Comparison of ENCODE assay signal across 9 cellular contexts in the genomic region with DNA sequence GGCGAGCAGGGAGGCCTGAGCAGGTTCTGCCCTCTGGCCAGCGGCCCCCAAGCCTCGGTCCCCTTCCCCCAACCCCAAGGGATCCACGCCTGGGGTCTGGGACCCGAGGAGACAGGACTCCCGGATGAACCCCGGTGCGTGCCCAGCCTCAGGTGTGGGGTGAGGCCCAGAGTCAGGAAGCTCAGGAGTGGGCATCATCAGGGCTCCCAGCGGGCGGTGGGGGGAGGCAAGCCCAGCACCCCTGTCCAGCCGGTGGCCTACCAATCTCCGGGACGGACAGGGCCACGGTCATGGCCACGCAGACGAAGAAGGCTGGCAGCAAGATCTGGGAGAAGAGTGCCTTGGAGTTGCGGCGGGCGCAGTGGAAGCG. TPM values are rescaled to one million over a fixed set of nuclear protein-coding genes. Genes with fewer than 3 reads are reported as not detected.
"Had no signal": no experiment of that assay in that cellular context is flagged by ENCODE, and none has a peak within 500 bp of the region (broad histone marks: within the 10 kb centered on the region; RNA-seq: fewer than 3 reads in every experiment).

No MANE protein-coding gene starts in this region.

- DNase-seq: GOT3, HFFc6, IMR-90, KBM-7 had no signal

- ATAC-seq: HCT116 had no signal

- H3K9me3 ChIP-seq: HAP-1 had no signal

- H3K4me1 ChIP-seq: HAP-1 had no signal

- H3K4me3 ChIP-seq: HAP-1 had no signal

RNA-seq across cellular contexts. Expression of a gene that starts 17.2 kb away (rescaled TPM):
- total RNA-seq: H7 had no signal

RNA-seq across cellular contexts. Expression of a gene that starts 18.3 kb away (rescaled TPM):
- total RNA-seq: H4, H7, HFFc6, IMR-90 had no signal

RNA-seq across cellular contexts. Expression of a gene that starts 30.8 kb away (rescaled TPM):
- total RNA-seq: H4, HFFc6, HT-29, IMR-90 had no signal
